In the genomic region with DNA sequence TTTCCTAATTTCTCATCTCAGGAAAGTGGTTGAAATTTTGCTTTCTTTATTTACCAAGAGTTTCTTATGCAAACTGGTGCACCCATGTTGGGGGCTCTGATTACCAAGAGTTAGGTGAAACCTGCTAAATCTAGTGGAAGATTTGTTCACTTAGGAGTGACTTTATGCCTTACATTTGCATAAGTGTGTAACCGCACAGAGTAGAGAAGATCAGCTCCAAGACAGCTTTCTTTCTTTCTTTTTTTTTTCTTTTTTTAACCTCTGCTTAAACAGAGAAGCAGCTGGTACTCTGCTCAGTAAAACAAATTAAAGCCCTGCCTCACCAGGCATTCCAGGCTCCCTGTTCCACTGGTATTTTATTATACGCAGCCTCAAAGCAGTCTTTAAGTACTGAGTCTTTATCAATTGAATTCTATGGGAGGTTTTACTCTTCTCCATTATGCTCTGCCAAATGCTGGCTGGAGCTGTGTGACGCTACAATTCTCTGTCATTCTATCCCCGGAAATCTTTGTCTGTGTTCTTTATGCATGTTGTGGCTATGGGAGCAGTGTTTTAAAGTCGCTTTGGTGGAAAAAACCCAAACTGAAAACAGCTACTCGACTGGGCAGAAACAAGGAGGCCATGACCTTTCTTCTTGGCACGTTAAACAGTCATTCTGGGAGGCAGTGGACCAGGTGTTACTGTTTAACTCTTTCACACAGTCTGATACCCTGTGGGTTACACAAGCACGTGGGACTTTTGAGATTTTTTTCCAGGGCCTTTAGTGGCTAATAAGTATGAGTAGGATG, we compare ENCODE assay signal across 8 cellular contexts. TPM values are rescaled to one million over a fixed set of nuclear protein-coding genes. Genes with fewer than 3 reads are reported as not detected.
DNase-seq lines count a peak whose midpoint lies in the region; ATAC-seq, FAIRE-seq and TF ChIP-seq lines count a peak whose summit lies in the region.

No MANE protein-coding gene starts in this region.

- peaks cover 7% of the 10 kb centered on the region for H3K9me3 Mint-ChIP-seq in Caco-2 (ENCODE audit: unreplicated experiment)

- no peak for FAIRE-seq in H54 (lab: Jason Lieb, UNC)

- 39 to 50% methylated on average over 8 of the region's 8 CpGs for WGBS in testis, 2 donors

- no peak overlapping the region for H3K4me3 ChIP-seq in fibroblast of villous mesenchyme (ENCODE audit: low read depth, low read length)
- no peak overlapping the region for H3K4me3 ChIP-seq in Caco-2 (ENCODE audit: low read depth, low read length)
- H3K4me3 ChIP-seq in testis: no peak overlapping the region

- H3K9me3 ChIP-seq in Caco-2: no peaks in the 10 kb centered on the region
- no peaks in the 10 kb centered on the region for H3K9me3 ChIP-seq in testis

- H3K27ac ChIP-seq in testis: no peak overlapping the region

- no peak for TF ChIP-seq CTCF in fibroblast of villous mesenchyme (IDR thresholded peaks at IDR 0.05; ENCODE audit: insufficient read depth, low read depth, low read length)
- no peak for TF ChIP-seq CTCF in Caco-2 (IDR thresholded peaks at IDR 0.05; ENCODE audit: insufficient read depth in 1 of 2, low read depth in 1 of 2, low read length in 1 of 2, severe bottlenecking in 1 of 2, unreplicated experiment in 1 of 2)
- no peak for TF ChIP-seq CTCF in testis (IDR thresholded peaks at IDR 0.05)

- peak; percentile 95 for ATAC-seq in GM19468 (IDR thresholded peaks at IDR 0.05; ENCODE audit: extremely low read depth, unreplicated experiment)
- peak; percentile 99 for ATAC-seq in HG03457 (IDR thresholded peaks at IDR 0.05; ENCODE audit: unreplicated experiment)

- intact Hi-C loops in Caco-2 (cut with micrococcal nuclease; ENCODE audit: unreplicated experiment): no loop called here
- intact Hi-C loops in testis (cut with DNase I; ENCODE audit: low total_unique reads): no loop called here

- no peaks in the 10 kb centered on the region for H3K4me1 Mint-ChIP-seq in Caco-2 (ENCODE audit: low read depth, unreplicated experiment)

- H3K36me3 Mint-ChIP-seq in Caco-2 (ENCODE audit: insufficient read depth, unreplicated experiment): no peaks in the 10 kb centered on the region

- DNase-seq in G401 (ENCODE audit: low spot score) (peak; percentile 9), fibroblast of villous mesenchyme (ENCODE audit: low read depth) (peak; percentile 62), Caco-2 (no peak), testis (no peak), H54 (ENCODE audit: insufficient read length, low spot score) (no peak), T-helper 1 cell (no peak)

- H3K4me1 ChIP-seq in Caco-2 (no peaks in the 10 kb centered on the region), testis (no peaks in the 10 kb centered on the region)

- H3K27ac Mint-ChIP-seq in Caco-2 (ENCODE audit: unreplicated experiment): no peak overlapping the region

- H3K27me3 Mint-ChIP-seq in Caco-2 (ENCODE audit: insufficient read depth, unreplicated experiment): no peaks in the 10 kb centered on the region

- TF ChIP-seq POLR2A in testis (IDR thresholded peaks at IDR 0.05) (no peak), H54 (IDR thresholded peaks at IDR 0.05; ENCODE audit: low read depth, low read length) (no peak)

- H3K27me3 ChIP-seq in Caco-2 (replicated peaks; ENCODE audit: control insufficient read depth, insufficient read depth, low read length) (no peaks in the 10 kb centered on the region), testis (no peaks in the 10 kb centered on the region)

- H3K4me3 Mint-ChIP-seq in Caco-2 (ENCODE audit: unreplicated experiment): no peak overlapping the region

- BruUV-seq in Caco-2 (replicated peaks; lab: Mats Ljungman, UMichigan): no TSS peak

- POLR2A ChIA-PET in Caco-2 (lab: Charles Lee): no interaction called here

- CTCF ChIA-PET in Caco-2 (lab: Charles Lee): no interaction called here

- H3K36me3 ChIP-seq in Caco-2 (ENCODE audit: control insufficient read depth, insufficient read depth, low read length) (no peaks in the 10 kb centered on the region), testis (ENCODE audit: low read depth, missing control alignments) (no peaks in the 10 kb centered on the region)

- in situ Hi-C loops in G401 (cut with HindIII; ENCODE audit: low sequenced_read_pairs): no loop called here

RNA-seq across cellular contexts. Expression of a gene that starts 55.2 kb away (rescaled TPM):
- 11.8 and 12.6 TPM in 2 replicates for total RNA-seq in G401 (2014; rRNA removed; shearing (Covaris generic))
- total RNA-seq in fibroblast of villous mesenchyme (169 and 231 TPM in 2 replicates), Caco-2 (2022) (8.1 and 8.2 TPM in 2 replicates), testis (10 to 100 TPM; 19.4 to 23.5 TPM)
- 14.1 TPM for polyA plus RNA-seq in testis (ENCODE audit: insufficient read depth, low read depth, low replicate concordance)

Comparison
In these comparisons a context has a peak if more than half of its experiments do, and no peak if none do; other contexts are left out.
1. DNase-seq: peak in G401 (single experiment) and fibroblast of villous mesenchyme (single experiment); none in Caco-2 (0 of 2), testis (single experiment), H54 (single experiment) and T-helper 1 cell (0 of 5).